Comparison of ENCODE assay signal across 31 cellular contexts in genomic region chr1:68503085-68503484, GRCh38. TPM values are rescaled to one million over a fixed set of nuclear protein-coding genes. Genes with fewer than 3 reads are reported as not detected.
"Had no signal": no experiment of that assay in that cellular context is flagged by ENCODE, and none has a peak within 500 bp of the region (broad histone marks: within the 10 kb centered on the region; RNA-seq: fewer than 3 reads in every experiment).

No MANE protein-coding gene starts in this region.

- ATAC-seq: stimulated activated effector memory CD8-positive, alpha-beta T cell treated with anti-CD3 and anti-CD28 coated beads, Interleukin-12 subunit alpha, Interleukin-12 subunit beta, amount 100 ng/mL, for 72 hours; stimulated activated memory B cell treated with anti-CD40 and anti-IgM and Interleukin-4, amounts not matched to agents 10 μg/mL and 1 μg/mL and 100 μg/mL, for 72 hours; stimulated activated naive B cell treated with anti-CD40 and anti-IgM and Interleukin-4, amounts not matched to agents 10 μg/mL and 1 μg/mL and 100 μg/mL, for 72 hours; stimulated activated naive CD8-positive, alpha-beta T cell treated with anti-CD3 and anti-CD28 coated beads, Interleukin-15, amount 100 ng/mL, for 72 hours; stimulated activated naive CD8-positive, alpha-beta T cell treated with anti-CD3 and anti-CD28 coated beads, Interleukin-15, Interleukin-2, amounts not matched to agents 100 U/mL and 50 U/mL, for 24 hours; upper lobe of right lung had no signal

- DNase-seq: stimulated activated CD4-positive, alpha-beta T cell treated with anti-CD3 and anti-CD28 coated beads, Interleukin-2, amount 100 ng/mL, for 48 hours; stimulated activated CD4-positive, alpha-beta T cell treated with anti-CD3 and anti-CD28 coated beads, Interleukin-4, amount 100 ng/mL, for 1 hour; stimulated activated CD4-positive, alpha-beta T cell treated with anti-CD3 and anti-CD28 coated beads, Interleukin-4, amount 100 ng/mL, for 24 hours; stimulated activated CD4-positive, alpha-beta T cell treated with anti-CD3 and anti-CD28 coated beads, Interleukin-4, amount 100 ng/mL, for 4 hours; stimulated activated CD8-positive, alpha-beta memory T cell treated with anti-CD3 and anti-CD28 coated beads, Interleukin-4, amount 100 ng/mL, for 48 hours; stimulated activated naive B cell treated with anti-CD40 and anti-IgM and Interleukin-4, amounts not matched to agents 10 μg/mL and 1 μg/mL and 100 μg/mL, for 72 hours; stimulated activated naive CD4-positive, alpha-beta T cell; stimulated activated naive CD4-positive, alpha-beta T cell treated with Interleukin-2 at 50 U/mL for 16 hours; stimulated activated naive CD8-positive, alpha-beta T cell treated with anti-CD3 and anti-CD28 coated beads, Interleukin-15, amount 100 ng/mL, for 72 hours; stimulated activated naive CD8-positive, alpha-beta T cell treated with anti-CD3 and anti-CD28 coated beads, Interleukin-15, Interleukin-2, amounts not matched to agents 100 U/mL and 50 U/mL, for 24 hours; stomach; substantia nigra; testis; thyroid gland; tibial artery; transverse colon; trophoblast cell; upper lobe of left lung; upper lobe of right lung; uterus had no signal

- H3K36me3 Mint-ChIP-seq: stimulated activated effector memory CD8-positive, alpha-beta T cell treated with anti-CD3 and anti-CD28 coated beads, Interleukin-12 subunit alpha, Interleukin-12 subunit beta, amount 100 ng/mL, for 72 hours; stimulated activated memory B cell treated with anti-CD40 and anti-IgM and Interleukin-4, amounts not matched to agents 10 μg/mL and 1 μg/mL and 100 μg/mL, for 72 hours; stimulated activated naive B cell treated with anti-CD40 and anti-IgM and Interleukin-4, amounts not matched to agents 10 μg/mL and 1 μg/mL and 100 μg/mL, for 72 hours; type B pancreatic cell had no signal

- H3K4me3 ChIP-seq: stomach, suprapubic skin, testis, thoracic aorta, thyroid gland, tibial artery, tibial nerve, transverse colon, upper lobe of left lung, upper lobe of right lung, uterus, vagina had no signal

- H3K9me3 Mint-ChIP-seq: type B pancreatic cell had no signal

- H3K4me3 Mint-ChIP-seq: stimulated activated effector memory CD8-positive, alpha-beta T cell treated with anti-CD3 and anti-CD28 coated beads, Interleukin-12 subunit alpha, Interleukin-12 subunit beta, amount 100 ng/mL, for 72 hours; stimulated activated memory B cell treated with anti-CD40 and anti-IgM and Interleukin-4, amounts not matched to agents 10 μg/mL and 1 μg/mL and 100 μg/mL, for 72 hours; stimulated activated naive B cell treated with anti-CD40 and anti-IgM and Interleukin-4, amounts not matched to agents 10 μg/mL and 1 μg/mL and 100 μg/mL, for 72 hours; stimulated activated naive CD8-positive, alpha-beta T cell treated with anti-CD3 and anti-CD28 coated beads, Interleukin-15, amount 100 ng/mL, for 72 hours; stimulated activated naive CD8-positive, alpha-beta T cell treated with anti-CD3 and anti-CD28 coated beads, Interleukin-15, Interleukin-2, amounts not matched to agents 100 ng/mL and 50 ng/mL, for 24 hours; type B pancreatic cell had no signal

- H3K4me1 Mint-ChIP-seq: stimulated activated memory B cell treated with anti-CD40 and anti-IgM and Interleukin-4, amounts not matched to agents 10 μg/mL and 1 μg/mL and 100 μg/mL, for 72 hours; stimulated activated naive CD8-positive, alpha-beta T cell treated with anti-CD3 and anti-CD28 coated beads, Interleukin-15, amount 100 ng/mL, for 72 hours had no signal

- H3K36me3 ChIP-seq: stomach, suprapubic skin, thoracic aorta, thyroid gland, tibial artery, tibial nerve, transverse colon, upper lobe of left lung, upper lobe of right lung, uterus, vagina had no signal

- H3K27ac ChIP-seq: stomach, suprapubic skin, testis, thoracic aorta, thyroid gland, tibial artery, tibial nerve, transverse colon, upper lobe of left lung, upper lobe of right lung, uterus, vagina had no signal

- H3K9me3 ChIP-seq: suprapubic skin, testis, thoracic aorta, thyroid gland, uterus, vagina had no signal

- FAIRE-seq: urothelium cell line had no signal

- H3K4me1 ChIP-seq: stomach, suprapubic skin, testis, thyroid gland, tibial artery, transverse colon, upper lobe of left lung, upper lobe of right lung, uterus, vagina had no signal

- H3K27me3 ChIP-seq: stomach, suprapubic skin, testis, thyroid gland, tibial artery, tibial nerve, transverse colon, upper lobe of left lung, upper lobe of right lung, uterus, vagina had no signal

- H3K27me3 Mint-ChIP-seq: type B pancreatic cell had no signal

- H3K27ac Mint-ChIP-seq: stimulated activated effector memory CD8-positive, alpha-beta T cell treated with anti-CD3 and anti-CD28 coated beads, Interleukin-12 subunit alpha, Interleukin-12 subunit beta, amount 100 ng/mL, for 72 hours; stimulated activated memory B cell treated with anti-CD40 and anti-IgM and Interleukin-4, amounts not matched to agents 10 μg/mL and 1 μg/mL and 100 μg/mL, for 72 hours; stimulated activated naive B cell treated with anti-CD40 and anti-IgM and Interleukin-4, amounts not matched to agents 10 μg/mL and 1 μg/mL and 100 μg/mL, for 72 hours; stimulated activated naive CD8-positive, alpha-beta T cell treated with anti-CD3 and anti-CD28 coated beads, Interleukin-15, amount 100 ng/mL, for 72 hours; stimulated activated naive CD8-positive, alpha-beta T cell treated with anti-CD3 and anti-CD28 coated beads, Interleukin-15, Interleukin-2, amounts not matched to agents 100 ng/mL and 50 ng/mL, for 24 hours; type B pancreatic cell had no signal

RNA-seq across cellular contexts. Expression of gene DEPDC1, which starts 6.2 kb away (rescaled TPM):
- total RNA-seq: thoracic aorta, tibial nerve had no signal

RNA-seq across cellular contexts. Expression of gene RPE65, which starts 53.3 kb away (rescaled TPM):
- total RNA-seq: subcutaneous adipose tissue, suprapubic skin, thoracic aorta, thyroid gland, tibial nerve, transverse colon, upper lobe of left lung, upper lobe of right lung, ureter, vagina had no signal
